In genomic region chr22:39177456-39177775, GRCh38 we compare ENCODE assay signal across 11 cellular contexts. TPM values are rescaled to one million over a fixed set of nuclear protein-coding genes. Genes with fewer than 3 reads are reported as not detected.
DNase-seq lines count a peak whose midpoint lies in the region; ATAC-seq and TF ChIP-seq lines count a peak whose summit lies in the region.
"Had no signal": no experiment of that assay in that cellular context is flagged by ENCODE, and none has a peak within 500 bp of the region (broad histone marks: within the 10 kb centered on the region; RNA-seq: fewer than 3 reads in every experiment).

No MANE protein-coding gene starts in this region.

- DNase-seq in H9 = no peak
- DNase-seq in WERI-Rb-1 = no peak
- DNase-seq in left lobe of liver (ENCODE audit: low spot score) = peak; percentile 34
- no peak for DNase-seq in stimulated activated effector memory CD8-positive, alpha-beta T cell treated with anti-CD3 and anti-CD28 coated beads, Interleukin-12 subunit alpha, Interleukin-12 subunit beta, amount 100 ng/mL, for 72 hours (ENCODE audit: low spot score in 2 of 2)
- no peak for DNase-seq in SIG-M5 (lab: John Stamatoyannopoulos, UW)
- DNase-seq in islet precursor cell = no peak
- DNase-seq: DMS79; NCI-H1694; stimulated activated naive B cell treated with anti-CD40 and anti-IgM and Interleukin-4, amounts not matched to agents 10 μg/mL and 1 μg/mL and 100 μg/mL, for 72 hours had no signal

- H3K4ac ChIP-seq in H9 (ENCODE audit: low read depth, low read length) = peak overlapping the region; percentile 11

- H3K36me3 ChIP-seq in WERI-Rb-1 = no peaks in the 10 kb centered on the region

- H3K79me2 ChIP-seq in H9 (ENCODE audit: insufficient read depth, low read length) = no peaks in the 10 kb centered on the region

- ATAC-seq in left lobe of liver (no peak), HG03565 (IDR thresholded peaks at IDR 0.05; ENCODE audit: unreplicated experiment) (no peak)
- ATAC-seq in stimulated activated effector memory CD8-positive, alpha-beta T cell treated with anti-CD3 and anti-CD28 coated beads, Interleukin-12 subunit alpha, Interleukin-12 subunit beta, amount 100 ng/mL, for 72 hours = peak; percentile 64
- ATAC-seq: mucosa of descending colon; stimulated activated naive B cell treated with anti-CD40 and anti-IgM and Interleukin-4, amounts not matched to agents 10 μg/mL and 1 μg/mL and 100 μg/mL, for 72 hours had no signal

- H3K4me3 ChIP-seq in WERI-Rb-1 (ENCODE audit: low read depth, low read length) = no peak overlapping the region
- H3K4me3 ChIP-seq: mucosa of descending colon had no signal

- H3K27me3 Mint-ChIP-seq in H9 (ENCODE audit: low read depth) = no peaks in the 10 kb centered on the region; the same call in 1 of the 2 replicates

- no peak overlapping the region for H3K23ac ChIP-seq in H9 (ENCODE audit: insufficient read length, low read depth, low read length)

- H2AFZ ChIP-seq in H9 (ENCODE audit: low read length) = no peak overlapping the region

- TF ChIP-seq CTCF in H9 (conservative IDR thresholded peaks at IDR 0.05) (no peak), WERI-Rb-1 (IDR thresholded peaks at IDR 0.05; ENCODE audit: low read depth, low read length) (no peak)

- peak overlapping the region; percentile 27 for H2BK5ac ChIP-seq in H9 (ENCODE audit: insufficient read length, low read length)

- H4K91ac ChIP-seq in H9 (ENCODE audit: insufficient read length, low read depth, low read length) = peak overlapping the region; percentile 100

- peak overlapping the region; percentile 55 for H2AK5ac ChIP-seq in H9 (ENCODE audit: insufficient read length, low read length)

- H2BK20ac ChIP-seq in H9 (ENCODE audit: low read depth, low read length, poor library complexity, severe bottlenecking) = no peak overlapping the region

- no peak overlapping the region for H2BK120ac ChIP-seq in H9 (ENCODE audit: low read depth, low read length, poor library complexity, severe bottlenecking)

- H3T11ph ChIP-seq in H9 (ENCODE audit: low read length) = no peak overlapping the region

- peak overlapping the region; percentile 86 for H3K14ac ChIP-seq in H9 (ENCODE audit: insufficient read depth, low read length)

- H2BK15ac ChIP-seq in H9 (ENCODE audit: low read depth, low read length) = no peak overlapping the region

- no peaks in the 10 kb centered on the region for H3K9me3 ChIP-seq in H9 (ENCODE audit: control insufficient read depth, low read depth, low read length)
- no peaks in the 10 kb centered on the region for H3K9me3 ChIP-seq in WERI-Rb-1 (ENCODE audit: severe bottlenecking)
- H3K9me3 ChIP-seq: mucosa of descending colon had no signal

- H3K23me2 ChIP-seq in H9 (ENCODE audit: insufficient read length, low read depth, low read length, poor library complexity, severe bottlenecking) = no peaks in the 10 kb centered on the region

- peaks cover 0 to 4% of the 10 kb centered on the region in 2 experiments; a peak in 2 of 5 replicates for H3K9me3 Mint-ChIP-seq in H9
- H3K9me3 Mint-ChIP-seq in stimulated activated effector memory CD8-positive, alpha-beta T cell treated with anti-CD3 and anti-CD28 coated beads, Interleukin-12 subunit alpha, Interleukin-12 subunit beta, amount 100 ng/mL, for 72 hours = no peaks in the 10 kb centered on the region

- WGBS in H9 (ENCODE audit: extremely low coverage, insufficient read length, low lambda C conversion rate) = no CpG with 5 or more reads among the region's 2 CpGs

- H3K56ac ChIP-seq in H9 (ENCODE audit: insufficient read length, low read depth, low read length) = no peak overlapping the region

- peak overlapping the region; percentile 96 for H2BK12ac ChIP-seq in H9 (ENCODE audit: insufficient read length, low read depth, low read length)

- peak overlapping the region; percentile 7 to 83 (median 81); a peak in 6 of 7 replicates for H3K27ac Mint-ChIP-seq in H9
- H3K27ac Mint-ChIP-seq in stimulated activated effector memory CD8-positive, alpha-beta T cell treated with anti-CD3 and anti-CD28 coated beads, Interleukin-12 subunit alpha, Interleukin-12 subunit beta, amount 100 ng/mL, for 72 hours = peak overlapping the region; percentile 26
- H3K27ac Mint-ChIP-seq: stimulated activated naive B cell treated with anti-CD40 and anti-IgM and Interleukin-4, amounts not matched to agents 10 μg/mL and 1 μg/mL and 100 μg/mL, for 72 hours had no signal

- H3K4me2 ChIP-seq in H9 (ENCODE audit: insufficient read depth, insufficient read length, low read length) = no peak overlapping the region

- peak overlapping the region; percentile 11 for H4K8ac ChIP-seq in H9 (replicated peaks; ENCODE audit: insufficient read length, low read depth, low read length)

- H3K4me1 ChIP-seq in H9 (ENCODE audit: insufficient read depth, low read length) = peaks cover 12% of the 10 kb centered on the region; the same call in 1 of the 2 replicates

- H3K9ac ChIP-seq in H9 (ENCODE audit: extremely low read depth, insufficient read length, low read length) = no peak overlapping the region

- no peak overlapping the region for H4K5ac ChIP-seq in H9 (ENCODE audit: insufficient read length, low read depth, low read length)

- peaks cover 5% of the 10 kb centered on the region for H4K20me1 ChIP-seq in H9 (ENCODE audit: control insufficient read depth, insufficient read depth, insufficient read length)

- peaks cover 63 to 82% of the 10 kb centered on the region in 2 experiments for H3K4me1 Mint-ChIP-seq in H9
- peaks cover 65% of the 10 kb centered on the region for H3K4me1 Mint-ChIP-seq in stimulated activated effector memory CD8-positive, alpha-beta T cell treated with anti-CD3 and anti-CD28 coated beads, Interleukin-12 subunit alpha, Interleukin-12 subunit beta, amount 100 ng/mL, for 72 hours

- H3K27ac ChIP-seq in H9 (ENCODE audit: insufficient read length, low read depth, low read length) (no peak overlapping the region), WERI-Rb-1 (0 out of 2 replicates have a peak overlapping the region, but pooled peaks have one; percentile 29)

- no peaks in the 10 kb centered on the region for H3K79me1 ChIP-seq in H9 (ENCODE audit: insufficient read depth, low read depth, low read length, poor library complexity, severe bottlenecking)

- no peaks in the 10 kb centered on the region for H3K27me3 ChIP-seq in H9 (ENCODE audit: insufficient read depth, low read length)
- no peaks in the 10 kb centered on the region for H3K27me3 ChIP-seq in WERI-Rb-1 (ENCODE audit: insufficient read depth, low read depth, severe bottlenecking)

- peaks cover 0 to 6% (median 2%) of the 10 kb centered on the region in 3 experiments; a peak in 2 of 7 replicates for H3K36me3 Mint-ChIP-seq in H9 (ENCODE audit: insufficient read depth in 1 of 3, low read depth in 3 of 3)
- no peaks in the 10 kb centered on the region for H3K36me3 Mint-ChIP-seq in stimulated activated effector memory CD8-positive, alpha-beta T cell treated with anti-CD3 and anti-CD28 coated beads, Interleukin-12 subunit alpha, Interleukin-12 subunit beta, amount 100 ng/mL, for 72 hours

- no peak overlapping the region for H3K4me3 Mint-ChIP-seq in H9
- no peak overlapping the region for H3K4me3 Mint-ChIP-seq in stimulated activated effector memory CD8-positive, alpha-beta T cell treated with anti-CD3 and anti-CD28 coated beads, Interleukin-12 subunit alpha, Interleukin-12 subunit beta, amount 100 ng/mL, for 72 hours
- H3K4me3 Mint-ChIP-seq: stimulated activated naive B cell treated with anti-CD40 and anti-IgM and Interleukin-4, amounts not matched to agents 10 μg/mL and 1 μg/mL and 100 μg/mL, for 72 hours had no signal

- peak overlapping the region; percentile 78 for H3K18ac ChIP-seq in H9 (ENCODE audit: insufficient read length, low read depth, low read length)

RNA-seq across cellular contexts. Expression of gene CBX7, which starts 24.9 kb away (rescaled TPM):
- total RNA-seq in H9 (2021) = 3.7 and 4.2 TPM in 2 replicates
- 15.7 TPM for total RNA-seq in left lobe of liver
